ENCODE assay signal across 8 cellular contexts in genomic region chr11:48020092-48020755, GRCh38. TPM values are rescaled to one million over a fixed set of nuclear protein-coding genes. Genes with fewer than 3 reads are reported as not detected.
DNase-seq lines count a peak whose midpoint lies in the region; ATAC-seq and TF ChIP-seq lines count a peak whose summit lies in the region.

No MANE protein-coding gene starts in this region.

- no peaks in the 10 kb centered on the region for H3K9me3 ChIP-seq in transverse colon

- WGBS in transverse colon (ENCODE audit: low coverage in 1 of 2), 2 donors, result 68 to 70% methylated on average over 7 to 17 of the region's 17 CpGs

- H3K4me1 Mint-ChIP-seq in effector memory CD8-positive, alpha-beta T cell (ENCODE audit: low read depth in 2 of 2), result peaks cover 57 to 70% of the 10 kb centered on the region in 2 donors
- H3K4me1 Mint-ChIP-seq in endothelial cell (ENCODE audit: unreplicated experiment), result peaks cover 16% of the 10 kb centered on the region

- ATAC-seq in GM21526 (IDR thresholded peaks at IDR 0.05; ENCODE audit: low FRiP score, unreplicated experiment), result peak; percentile 54
- peak; percentile 56 for ATAC-seq in effector memory CD8-positive, alpha-beta T cell (replicated peaks)

- no peak for TF ChIP-seq POLR2A in transverse colon (IDR thresholded peaks at IDR 0.05)

- DNase-seq in GM10266 (ENCODE audit: extremely low spot score) (peak; percentile 57), NAMALWA (ENCODE audit: low spot score) (peak; percentile 66), transverse colon (peak; percentile 41), middle frontal gyrus (ENCODE audit: extremely low spot score, low spot score) (no peak), endothelial cell (ENCODE audit: low spot score) (no peak), pons (ENCODE audit: low spot score) (no peak)
- DNase-seq in effector memory CD8-positive, alpha-beta T cell, result peak; percentile 28 to 36 (median 35)

- H3K36me3 Mint-ChIP-seq in effector memory CD8-positive, alpha-beta T cell (ENCODE audit: insufficient read depth), result peaks cover 31% of the 10 kb centered on the region
- no peaks in the 10 kb centered on the region for H3K36me3 Mint-ChIP-seq in endothelial cell (ENCODE audit: low read depth, unreplicated experiment)

- H3K9me3 Mint-ChIP-seq in effector memory CD8-positive, alpha-beta T cell, result no peaks in the 10 kb centered on the region
- H3K9me3 Mint-ChIP-seq in endothelial cell (ENCODE audit: unreplicated experiment), result no peaks in the 10 kb centered on the region

- H3K4me1 ChIP-seq in transverse colon, result peaks cover 4 to 46% (median 11%) of the 10 kb centered on the region in 4 donors

- in situ Hi-C loops in transverse colon (cut with MboI; ENCODE audit: low pct_ligation_motif_present in 1 of 4, low pct_unique_long_range_greater_than_20kb in 1 of 4, low sequenced_read_pairs in 3 of 4), result no loop called here

- TF ChIP-seq EP300 in transverse colon (IDR thresholded peaks at IDR 0.05; ENCODE audit: low read depth), result no peak

- intact Hi-C loops in transverse colon (cut with DNase I; ENCODE audit: low total_unique reads), result no loop called here

- H3K27me3 ChIP-seq in transverse colon, result no peaks in the 10 kb centered on the region

- no peak overlapping the region for H3K4me3 ChIP-seq in transverse colon

- no peaks in the 10 kb centered on the region for H3K36me3 ChIP-seq in transverse colon

- no peak for TF ChIP-seq CTCF in GM10266 (IDR thresholded peaks at IDR 0.05; ENCODE audit: control insufficient read depth, insufficient read depth, low read depth, missing control alignments)
- no peak for TF ChIP-seq CTCF in transverse colon (IDR thresholded peaks at IDR 0.05)
- TF ChIP-seq CTCF in endothelial cell (IDR thresholded peaks at IDR 0.05; ENCODE audit: unreplicated experiment), result no peak

- peak overlapping the region; percentile 58 to 70 for H3K4me3 Mint-ChIP-seq in effector memory CD8-positive, alpha-beta T cell
- H3K4me3 Mint-ChIP-seq in endothelial cell (ENCODE audit: unreplicated experiment), result no peak overlapping the region

- H3K27me3 Mint-ChIP-seq in effector memory CD8-positive, alpha-beta T cell, result no peaks in the 10 kb centered on the region
- peaks cover 3% of the 10 kb centered on the region for H3K27me3 Mint-ChIP-seq in endothelial cell (ENCODE audit: unreplicated experiment)

- peak overlapping the region in 2 of 4 donors; percentile 35 to 46 for H3K27ac ChIP-seq in transverse colon

- peak overlapping the region; percentile 94 to 96 for H3K27ac Mint-ChIP-seq in effector memory CD8-positive, alpha-beta T cell
- H3K27ac Mint-ChIP-seq in endothelial cell (ENCODE audit: unreplicated experiment), result no peak overlapping the region

RNA-seq across cellular contexts. Expression of gene PTPRJ, which starts 39.9 kb away (rescaled TPM):
- 10 to 100 TPM; 25.3 to 40.8 (median 31.7) TPM for total RNA-seq in transverse colon
- total RNA-seq in endothelial cell (ENCODE audit: unreplicated experiment), result 1.6 TPM

Comparison
In these comparisons a context has a peak if more than half of its experiments do, and no peak if none do; other contexts are left out.
1. DNase-seq: peak in GM10266 (single experiment), NAMALWA (single experiment), effector memory CD8-positive, alpha-beta T cell (3 of 3) and transverse colon (single experiment); none in middle frontal gyrus (single experiment), endothelial cell (single experiment) and pons (single experiment).
2. RNA of gene PTPRJ, which starts 39.9 kb away (total RNA-seq): 25.3 to 40.8 TPM in transverse colon; 1.6 TPM in endothelial cell (single experiment); every median in the first group is over 10 times any median in the second.